In genomic region chr3:13896473-13897154, GRCh38 we compare ENCODE assay signal across 8 cellular contexts. TPM values are rescaled to one million over a fixed set of nuclear protein-coding genes. Genes with fewer than 3 reads are reported as not detected.
DNase-seq lines count a peak whose midpoint lies in the region; ATAC-seq and TF ChIP-seq lines count a peak whose summit lies in the region.

No MANE protein-coding gene starts in this region.

- CTCF ChIA-PET in OCI-LY7 (lab: Charles Lee; ENCODE audit: unreplicated experiment) = no interaction called here

- H3K27ac ChIP-seq in OCI-LY7 (ENCODE audit: low read depth, low read length, poor library complexity, severe bottlenecking) = no peak overlapping the region

- H3K27ac Mint-ChIP-seq in progenitor cell of endocrine pancreas = peak overlapping the region; percentile 26

- H4K20me1 ChIP-seq in OCI-LY7 (ENCODE audit: insufficient read depth, low read length) = no peaks in the 10 kb centered on the region

- peaks cover 16% of the 10 kb centered on the region for H3K27me3 Mint-ChIP-seq in progenitor cell of endocrine pancreas

- TF ChIP-seq CTCF in OCI-LY7 (conservative IDR thresholded peaks at IDR 0.05; ENCODE audit: low read length) (peak; percentile 95), progenitor cell of endocrine pancreas (IDR thresholded peaks at IDR 0.05; ENCODE audit: unreplicated experiment) (peak; percentile 87)

- no peaks in the 10 kb centered on the region for H3K79me2 ChIP-seq in OCI-LY7 (ENCODE audit: insufficient read depth, low read depth, low read length)

- H2AFZ ChIP-seq in OCI-LY7 (ENCODE audit: low read length) = peak overlapping the region; percentile 93; the same call in 1 of the 2 replicates

- H3K36me3 Mint-ChIP-seq in progenitor cell of endocrine pancreas (ENCODE audit: insufficient read depth) = peaks cover 4% of the 10 kb centered on the region

- peaks cover 8% of the 10 kb centered on the region for H3K4me1 ChIP-seq in OCI-LY7 (ENCODE audit: insufficient read depth, low read length, poor library complexity, severe bottlenecking)

- H3K4me2 ChIP-seq in OCI-LY7 (ENCODE audit: low read length) = peak overlapping the region; percentile 74

- intact Hi-C loops in OCI-LY7 (cut with micrococcal nuclease; ENCODE audit: unreplicated experiment) (loop anchor here (2.0 to 10.0 kb wide), 3 partner anchors 226 to 360 kb away; partner anchors contain the start of gene CHCHD4), Right ventricle myocardium superior (cut with DNase I) (loop anchor here (5.0 kb wide), 1 partner anchor 571 kb away; no protein-coding TSS in a partner anchor)

- H3K9me3 ChIP-seq in OCI-LY7 (ENCODE audit: low read length) = peaks cover 8% of the 10 kb centered on the region; the same call in 1 of the 2 replicates

- H3K36me3 ChIP-seq in OCI-LY7 (ENCODE audit: insufficient read depth, low read length) = no peaks in the 10 kb centered on the region

- H3K4me1 Mint-ChIP-seq in progenitor cell of endocrine pancreas (ENCODE audit: low read depth) = peaks cover 8% of the 10 kb centered on the region

- DNase-seq in GF-D8 (lab: John Stamatoyannopoulos, UW) (peak; percentile 9), HT-29 (ENCODE audit: low spot score) (peak; percentile 84), OCI-LY7 (ENCODE audit: low spot score) (peak; percentile 68), Right ventricle myocardium superior (no peak), progenitor cell of endocrine pancreas (ENCODE audit: low spot score, unreplicated experiment) (peak; percentile 56)
- DNase-seq in activated naive CD4-positive, alpha-beta T cell treated with anti-CD3 and anti-CD28 coated beads, Interleukin-2, amount 50 U/mL, for 16 hours = peak; percentile 42

- no peaks in the 10 kb centered on the region for H3K9me2 ChIP-seq in OCI-LY7 (ENCODE audit: insufficient read depth, low read length)

- BruUV-seq in OCI-LY7 (replicated peaks; lab: Mats Ljungman, UMichigan) = no TSS peak

- peak overlapping the region; percentile 89 for H3K4me3 Mint-ChIP-seq in progenitor cell of endocrine pancreas (ENCODE audit: low read depth)

- ATAC-seq in Right ventricle myocardium superior (ENCODE audit: poor library complexity) (peak; percentile 73), HG02973 (IDR thresholded peaks at IDR 0.05; ENCODE audit: unreplicated experiment) (no peak), GM21576 (IDR thresholded peaks at IDR 0.05; ENCODE audit: unreplicated experiment) (no peak)

- no peak overlapping the region for H3K4me3 ChIP-seq in OCI-LY7 (ENCODE audit: low read depth, low read length, poor library complexity, severe bottlenecking)

- H3K9me3 Mint-ChIP-seq in progenitor cell of endocrine pancreas (ENCODE audit: low read depth) = peaks cover 18% of the 10 kb centered on the region

- POLR2A ChIA-PET in OCI-LY7 (lab: Charles Lee) = interaction anchor here (0.5 kb wide), 1 partner anchor 249 kb away, joined by 3 read pairs; no protein-coding TSS in a partner anchor

RNA-seq across cellular contexts. Expression of gene WNT7A, which starts 16.7 kb away (rescaled TPM):
- not detected in 2 replicates for total RNA-seq in HT-29 (2014; rRNA removed; shearing (Covaris generic))
- total RNA-seq in OCI-LY7 (2014; rRNA removed; shearing (Covaris generic)) = not detected in 2 replicates
- not detected in 2 replicates for total RNA-seq in OCI-LY7 (2022)
- total RNA-seq in Right ventricle myocardium superior = not detected
- not detected in 2 replicates for total RNA-seq in progenitor cell of endocrine pancreas
